19 cellular contexts compared by ENCODE assay signal in the genomic region with DNA sequence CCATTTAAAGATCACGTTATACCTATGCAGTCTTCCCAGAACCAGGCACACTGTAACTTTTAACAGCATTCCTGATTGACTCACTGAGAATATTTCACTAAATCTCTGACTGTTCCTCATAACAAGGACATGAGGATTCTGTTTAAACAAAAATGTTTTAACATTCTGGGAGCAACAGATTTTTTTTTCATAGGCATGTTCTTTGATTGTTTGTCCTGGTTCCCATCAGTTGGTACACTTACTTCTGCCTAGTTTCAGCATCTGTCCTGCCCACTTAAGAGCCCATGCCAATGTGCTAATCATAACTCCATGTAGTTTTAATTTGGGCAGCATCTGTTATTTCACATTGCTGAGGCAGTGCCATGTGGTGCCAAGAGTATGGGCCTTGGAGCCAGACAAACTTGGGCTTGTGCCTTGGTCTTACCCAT.
DNase-seq lines count a peak whose midpoint lies in the region; ATAC-seq and TF ChIP-seq lines count a peak whose summit lies in the region.
"Had no signal": no experiment of that assay in that cellular context is flagged by ENCODE, and none has a peak within 500 bp of the region (broad histone marks: within the 10 kb centered on the region; RNA-seq: fewer than 3 reads in every experiment).

No MANE protein-coding gene starts in this region.

- no peak for ATAC-seq in HG03135 (IDR thresholded peaks at IDR 0.05; ENCODE audit: unreplicated experiment)
- ATAC-seq in activated CD8-positive, alpha-beta T cell treated with anti-CD3 and anti-CD28 coated beads, Interleukin-2, amount 10 ng/mL, durations not matched to agents 7 days and 5 days = no peak
- ATAC-seq: K562, left colon, T-helper 17 cell had no signal

- peak in 2 of 4 donors; percentile 38 to 45 for TF ChIP-seq EP300 in sigmoid colon (IDR thresholded peaks at IDR 0.05)

- H3K9me3 ChIP-seq in sigmoid colon = no peaks in the 10 kb centered on the region

- no peaks in the 10 kb centered on the region for H3K9me3 Mint-ChIP-seq in activated CD8-positive, alpha-beta T cell treated with anti-CD3 and anti-CD28 coated beads, Interleukin-2, amount 10 ng/mL, durations not matched to agents 7 days and 5 days (ENCODE audit: insufficient read depth)
- H3K9me3 Mint-ChIP-seq: CD14-positive monocyte had no signal

- H3K4me1 Mint-ChIP-seq in activated CD8-positive, alpha-beta T cell treated with anti-CD3 and anti-CD28 coated beads, Interleukin-2, amount 10 ng/mL, durations not matched to agents 7 days and 5 days (ENCODE audit: low read depth) = no peaks in the 10 kb centered on the region
- H3K4me1 Mint-ChIP-seq: T-helper 17 cell had no signal

- no peak overlapping the region for H3K4me3 ChIP-seq in fibroblast of mammary gland (ENCODE audit: control insufficient read depth, low read depth, low read length)
- H3K4me3 ChIP-seq in sigmoid colon = no peak overlapping the region
- H3K4me3 ChIP-seq: K562 had no signal

- H3K4me1 ChIP-seq in sigmoid colon = peaks cover 0 to 52% (median 43%) of the 10 kb centered on the region in 4 donors

- H3K4me3 Mint-ChIP-seq in activated CD8-positive, alpha-beta T cell treated with anti-CD3 and anti-CD28 coated beads, Interleukin-2, amount 10 ng/mL, durations not matched to agents 7 days and 5 days = no peak overlapping the region
- H3K4me3 Mint-ChIP-seq: CD14-positive monocyte, T-helper 17 cell had no signal

- no peak overlapping the region for H3K27ac Mint-ChIP-seq in activated CD8-positive, alpha-beta T cell treated with anti-CD3 and anti-CD28 coated beads, Interleukin-2, amount 10 ng/mL, durations not matched to agents 7 days and 5 days
- H3K27ac Mint-ChIP-seq: CD14-positive monocyte, T-helper 17 cell had no signal

- H3K36me3 Mint-ChIP-seq in activated CD8-positive, alpha-beta T cell treated with anti-CD3 and anti-CD28 coated beads, Interleukin-2, amount 10 ng/mL, durations not matched to agents 7 days and 5 days (ENCODE audit: low read depth) = no peaks in the 10 kb centered on the region
- H3K36me3 Mint-ChIP-seq: CD14-positive monocyte had no signal

- TF ChIP-seq CTCF in fibroblast of mammary gland (conservative IDR thresholded peaks at IDR 0.05; ENCODE audit: control insufficient read depth, insufficient read depth, low read depth, low read length) (no peak), sigmoid colon (IDR thresholded peaks at IDR 0.05) (no peak)

- H3K27me3 Mint-ChIP-seq in activated CD8-positive, alpha-beta T cell treated with anti-CD3 and anti-CD28 coated beads, Interleukin-2, amount 10 ng/mL, durations not matched to agents 7 days and 5 days (ENCODE audit: low read depth) = peaks cover 9% of the 10 kb centered on the region

- H3K36me3 ChIP-seq in sigmoid colon = no peaks in the 10 kb centered on the region

- CTCF ChIA-PET in activated CD8-positive, alpha-beta T cell treated with anti-CD3 and anti-CD28 coated beads, Interleukin-2, amount 10 ng/mL, durations not matched to agents 7 days and 5 days (lab: Charles Lee) = no interaction called here

- peak overlapping the region in 1 of 4 donors; percentile 61 for H3K27ac ChIP-seq in sigmoid colon

- TF ChIP-seq POLR2A in sigmoid colon (IDR thresholded peaks at IDR 0.05) = no peak

- 62 to 75% methylated on average over 1 of the region's 1 CpG for WGBS in sigmoid colon, 2 donors

- intact Hi-C loops in sigmoid colon (cut with DNase I) = loop anchor here (5.0 kb wide), 1 partner anchor 174 kb away; no protein-coding TSS in a partner anchor

- H3K27me3 ChIP-seq in sigmoid colon = no peaks in the 10 kb centered on the region

- POLR2A ChIA-PET in activated CD8-positive, alpha-beta T cell treated with anti-CD3 and anti-CD28 coated beads, Interleukin-2, amount 10 ng/mL, durations not matched to agents 7 days and 5 days (lab: Charles Lee) = no interaction called here

- DNase-seq in ELR (ENCODE audit: low read depth) (peak; percentile 36), NCI-H524 treated with DMSO at 0.1 percent for 48 hours (lab: John Stamatoyannopoulos, UW) (peak; percentile 67), fibroblast of mammary gland (ENCODE audit: low read depth) (peak; percentile 56), sigmoid colon (peak; percentile 67)
- no peak for DNase-seq in activated CD8-positive, alpha-beta T cell treated with anti-CD3 and anti-CD28 coated beads, Interleukin-2, amount 10 ng/mL, durations not matched to agents 7 days and 5 days
- no peak for DNase-seq in activated naive CD4-positive, alpha-beta T cell (lab: John Stamatoyannopoulos, UW)
- DNase-seq: activated CD4-positive, CD25-positive, alpha-beta regulatory T cell; activated effector memory CD4-positive, alpha-beta T cell treated with anti-CD3 and anti-CD28 coated beads, Interleukin-2, amount 50 U/mL, for 16 hours; DMS79 treated with DMSO at 0.1 percent for 48 hours; hippocampal formation; left colon; NCI-H1092 treated with DMSO at 0.1 percent for 48 hours; SHP77 treated with DMSO at 0.1 percent for 48 hours; stimulated activated CD4-positive, alpha-beta T cell treated with anti-CD3 and anti-CD28 coated beads, Interleukin-2, amount 100 ng/mL, for 48 hours; substantia nigra; T-helper 17 cell had no signal

Comparison
In these comparisons a context has a peak if more than half of its experiments do, and no peak if none do; other contexts are left out.
1. DNase-seq: peak in ELR (single experiment), NCI-H524 treated with DMSO at 0.1 percent for 48 hours (single experiment), fibroblast of mammary gland (single experiment) and sigmoid colon (single experiment); none in activated CD8-positive, alpha-beta T cell treated with anti-CD3 and anti-CD28 coated beads, Interleukin-2, amount 10 ng/mL, durations not matched to agents 7 days and 5 days (single experiment) and activated naive CD4-positive, alpha-beta T cell (0 of 4).